Comparison of ENCODE assay signal across 8 cellular contexts in the genomic region with DNA sequence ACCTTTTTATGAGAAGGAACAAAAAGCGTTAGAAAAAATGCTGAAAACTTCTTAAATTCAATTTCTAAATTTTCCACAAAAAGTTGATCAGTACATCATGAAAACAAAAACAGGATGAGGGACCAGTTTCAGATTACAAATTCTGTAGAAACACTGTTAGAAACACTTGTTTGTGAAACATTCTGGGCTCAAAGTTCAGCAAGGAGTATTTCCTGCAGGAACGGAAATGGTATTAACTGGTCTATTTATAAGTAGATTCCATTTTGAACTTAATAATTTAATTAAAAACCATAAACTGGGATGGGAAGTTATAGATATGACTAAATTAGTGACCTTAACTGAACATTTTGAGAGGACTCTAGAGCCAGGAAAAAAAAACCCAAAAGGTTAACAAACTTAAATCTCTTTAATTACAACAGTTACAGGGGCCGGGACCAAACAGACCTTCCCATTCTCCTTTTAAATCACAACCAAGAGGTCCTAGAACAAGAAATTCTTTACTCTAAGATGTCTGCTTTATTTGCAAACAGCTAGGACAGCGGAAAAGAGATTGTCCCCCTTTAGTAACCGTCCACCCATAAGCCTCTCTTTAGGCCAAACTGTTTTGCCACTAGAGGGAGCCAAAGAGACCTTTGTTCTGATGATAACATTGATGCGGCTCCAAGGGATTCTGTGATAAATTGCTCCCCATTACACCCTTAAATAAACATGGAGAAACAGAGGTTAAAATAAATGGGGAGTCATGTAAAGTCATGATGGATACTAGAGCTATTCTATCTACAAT.
DNase-seq lines count a peak whose midpoint lies in the region; ATAC-seq and TF ChIP-seq lines count a peak whose summit lies in the region.

No MANE protein-coding gene starts in this region.

- in situ Hi-C loops in gastrocnemius medialis (cut with MboI; ENCODE audit: low sequenced_read_pairs in 4 of 4): no loop called here

- no peak for TF ChIP-seq POLR2A in gastrocnemius medialis (IDR thresholded peaks at IDR 0.05)

- POLR2A ChIA-PET in AG04450 (lab: Yijun Ruan, JAX): no interaction called here

- H3K4me1 ChIP-seq in gastrocnemius medialis: no peaks in the 10 kb centered on the region

- no peaks in the 10 kb centered on the region for H3K36me3 ChIP-seq in gastrocnemius medialis

- peak; percentile 89 for TF ChIP-seq CTCF in AG04450 (IDR thresholded peaks at IDR 0.05; ENCODE audit: low read depth, low read length)
- no peak for TF ChIP-seq CTCF in gastrocnemius medialis (IDR thresholded peaks at IDR 0.05 in 4 of 5, conservative IDR thresholded peaks at IDR 0.05 in 1 of 5)

- H3K4me3 ChIP-seq in AG04450 (ENCODE audit: low read depth, low read length): no peak overlapping the region
- no peak overlapping the region for H3K4me3 ChIP-seq in gastrocnemius medialis

- no peaks in the 10 kb centered on the region for H3K9me3 ChIP-seq in AG04450 (ENCODE audit: control insufficient read depth, insufficient read depth, low read length)
- peaks cover 0 to 4% (median 0%) of the 10 kb centered on the region in 3 donors for H3K9me3 ChIP-seq in gastrocnemius medialis

- CTCF ChIA-PET in AG04450 (lab: Charles Lee): interaction anchor here (0.7 to 3.3 kb wide), 15 partner anchors 8 to 103 kb away, joined by 3 to 24 read pairs (median 5); no protein-coding TSS in a partner anchor

- DNase-seq in AG04450 (ENCODE audit: low read depth, low spot score) (no peak), DMS53 treated with DMSO at 0.1 percent for 48 hours (lab: John Stamatoyannopoulos, UW; ENCODE audit: unreplicated experiment) (peak; percentile 60), foreskin melanocyte (peak; percentile 19), superior temporal gyrus (ENCODE audit: extremely low spot score) (peak; percentile 58), gastrocnemius medialis (no peak)
- DNase-seq in activated CD4-positive, CD25-positive, alpha-beta regulatory T cell (lab: John Stamatoyannopoulos, UW): no peak

- ATAC-seq in HG03025 (IDR thresholded peaks at IDR 0.05; ENCODE audit: low FRiP score, unreplicated experiment) (peak; percentile 57), SK-N-SH treated with all-trans-retinoic acid at 6 μM for 48 hours (peak; percentile 90), gastrocnemius medialis (no peak)

- no peak overlapping the region for H3K27ac ChIP-seq in AG04450 (ENCODE audit: low read depth, low read length)
- H3K27ac ChIP-seq in gastrocnemius medialis: no peak overlapping the region

- H3K27me3 ChIP-seq in AG04450 (ENCODE audit: control insufficient read depth, insufficient read depth, low read length) (no peaks in the 10 kb centered on the region), gastrocnemius medialis (no peaks in the 10 kb centered on the region)

- intact Hi-C loops in gastrocnemius medialis (cut with DNase I; ENCODE audit: low total_unique reads): no loop called here

TF ChIP-seq in SK-N-SH treated with all-trans-retinoic acid at 6 μM for 48 hours, 23 proteins besides CTCF, POLR2A, EP300 and RAD21:
- TF ChIP-seq CSDC2 (CRISPR knock-in tag; IDR thresholded peaks at IDR 0.05) (no peak), TCF4 (CRISPR knock-in tag; IDR thresholded peaks at IDR 0.05; ENCODE audit: borderline replicate concordance) (no peak), OSR1 (CRISPR knock-in tag; IDR thresholded peaks at IDR 0.05) (no peak), ISL1 (CRISPR knock-in tag; IDR thresholded peaks at IDR 0.05) (no peak), ARNTL (CRISPR knock-in tag; IDR thresholded peaks at IDR 0.05; ENCODE audit: borderline replicate concordance, low read depth) (no peak)
- TF ChIP-seq, protein P1, sequence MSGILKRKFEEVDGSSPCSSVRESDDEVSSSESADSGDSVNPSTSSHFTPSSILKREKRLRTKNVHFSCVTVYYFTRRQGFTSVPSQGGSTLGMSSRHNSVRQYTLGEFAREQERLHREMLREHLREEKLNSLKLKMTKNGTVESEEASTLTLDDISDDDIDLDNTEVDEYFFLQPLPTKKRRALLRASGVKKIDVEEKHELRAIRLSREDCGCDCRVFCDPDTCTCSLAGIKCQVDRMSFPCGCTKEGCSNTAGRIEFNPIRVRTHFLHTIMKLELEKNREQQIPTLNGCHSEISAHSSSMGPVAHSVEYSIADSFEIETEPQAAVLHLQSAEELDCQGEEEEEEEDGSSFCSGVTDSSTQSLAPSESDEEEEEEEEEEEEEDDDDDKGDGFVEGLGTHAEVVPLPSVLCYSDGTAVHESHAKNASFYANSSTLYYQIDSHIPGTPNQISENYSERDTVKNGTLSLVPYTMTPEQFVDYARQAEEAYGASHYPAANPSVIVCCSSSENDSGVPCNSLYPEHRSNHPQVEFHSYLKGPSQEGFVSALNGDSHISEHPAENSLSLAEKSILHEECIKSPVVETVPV (CRISPR knock-in tag; IDR thresholded peaks at IDR 0.05): no peak

Comparison
In these comparisons a context has a peak if more than half of its experiments do, and no peak if none do; other contexts are left out.
1. DNase-seq: peak in DMS53 treated with DMSO at 0.1 percent for 48 hours (single experiment), foreskin melanocyte (single experiment) and superior temporal gyrus (single experiment); none in AG04450 (single experiment), gastrocnemius medialis (0 of 2) and activated CD4-positive, CD25-positive, alpha-beta regulatory T cell (0 of 4).
2. ATAC-seq: peak in HG03025 (single experiment) and SK-N-SH treated with all-trans-retinoic acid at 6 μM for 48 hours (single experiment); none in gastrocnemius medialis (0 of 2).